ENCODE assay signal across 17 cellular contexts in the genomic region with DNA sequence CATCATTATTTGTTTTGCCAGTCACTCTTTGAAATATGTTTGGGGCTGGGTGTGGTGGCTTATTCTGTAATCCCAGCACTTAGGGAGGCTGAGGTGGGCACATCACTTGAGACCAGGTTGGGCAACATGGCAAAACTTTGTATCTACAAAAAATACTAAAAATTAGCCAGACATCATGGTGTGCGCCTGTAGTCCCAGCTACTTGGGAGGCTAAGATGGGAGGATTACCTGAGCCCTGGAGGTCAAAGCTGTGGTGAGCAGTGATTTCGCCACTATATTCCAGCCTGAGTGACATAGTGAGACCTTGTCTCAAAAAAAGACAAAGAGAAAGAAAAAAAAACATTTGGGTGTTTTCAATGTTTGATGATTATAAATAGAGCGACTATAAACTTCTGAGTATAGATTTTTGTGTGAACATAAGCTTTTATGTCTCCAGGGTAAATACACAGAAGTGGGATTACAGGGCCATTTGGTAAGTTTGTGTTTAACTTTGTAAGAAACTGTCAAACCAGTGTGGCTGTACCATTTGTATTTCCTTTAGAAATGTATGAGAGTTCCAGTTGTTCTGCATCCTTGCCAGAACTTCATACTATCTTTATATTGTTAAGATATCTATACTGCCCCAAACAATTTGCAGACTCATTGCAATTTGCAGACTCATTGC. TPM values are rescaled to one million over a fixed set of nuclear protein-coding genes. Genes with fewer than 3 reads are reported as not detected.
DNase-seq lines count a peak whose midpoint lies in the region; ATAC-seq, FAIRE-seq and TF ChIP-seq lines count a peak whose summit lies in the region.
"Had no signal": no experiment of that assay in that cellular context is flagged by ENCODE, and none has a peak within 500 bp of the region (broad histone marks: within the 10 kb centered on the region; RNA-seq: fewer than 3 reads in every experiment).

No MANE protein-coding gene starts in this region.

- peaks cover 22% of the 10 kb centered on the region for H3K36me3 Mint-ChIP-seq in CD4-positive, CD25-positive, alpha-beta regulatory T cell
- H3K36me3 Mint-ChIP-seq in CD8-positive, alpha-beta T cell, result peaks cover 22% of the 10 kb centered on the region
- H3K36me3 Mint-ChIP-seq in stimulated activated naive B cell treated with anti-CD40 and anti-IgM and Interleukin-4, amounts not matched to agents 10 μg/mL and 1 μg/mL and 100 μg/mL, for 72 hours, result peaks cover 12 to 32% of the 10 kb centered on the region in 2 donors

- peaks cover 20% of the 10 kb centered on the region for H3K4me1 ChIP-seq in CD4-positive, CD25-positive, alpha-beta regulatory T cell (ENCODE audit: control insufficient read depth, insufficient read depth, low read length, poor library complexity, severe bottlenecking)
- H3K4me1 ChIP-seq in CD8-positive, alpha-beta T cell (ENCODE audit: insufficient read depth, low read length), result peaks cover 18% of the 10 kb centered on the region

- peaks cover 4% of the 10 kb centered on the region for H3K36me3 ChIP-seq in CD4-positive, CD25-positive, alpha-beta regulatory T cell (ENCODE audit: control insufficient read depth, insufficient read depth, low read length)
- H3K36me3 ChIP-seq in CD8-positive, alpha-beta T cell (ENCODE audit: insufficient read depth, low read length), result peaks cover 4% of the 10 kb centered on the region

- H3K9me3 ChIP-seq in CD4-positive, CD25-positive, alpha-beta regulatory T cell (ENCODE audit: control insufficient read depth in 2 of 2, low read length in 2 of 2), result no peaks in the 10 kb centered on the region
- no peaks in the 10 kb centered on the region for H3K9me3 ChIP-seq in CD8-positive, alpha-beta T cell (ENCODE audit: low read length)
- H3K9me3 ChIP-seq: A549 had no signal

- no peaks in the 10 kb centered on the region for H3K27me3 Mint-ChIP-seq in CD4-positive, CD25-positive, alpha-beta regulatory T cell
- no peaks in the 10 kb centered on the region for H3K27me3 Mint-ChIP-seq in CD8-positive, alpha-beta T cell (ENCODE audit: low read depth)
- H3K27me3 Mint-ChIP-seq in stimulated activated naive B cell treated with anti-CD40 and anti-IgM and Interleukin-4, amounts not matched to agents 10 μg/mL and 1 μg/mL and 100 μg/mL, for 72 hours, result no peaks in the 10 kb centered on the region
- H3K27me3 Mint-ChIP-seq: CD4-positive, alpha-beta memory T cell; IgD-negative memory B cell had no signal

- no peaks in the 10 kb centered on the region for H3K9me3 Mint-ChIP-seq in CD4-positive, CD25-positive, alpha-beta regulatory T cell
- H3K9me3 Mint-ChIP-seq in CD8-positive, alpha-beta T cell, result no peaks in the 10 kb centered on the region
- H3K9me3 Mint-ChIP-seq in stimulated activated naive B cell treated with anti-CD40 and anti-IgM and Interleukin-4, amounts not matched to agents 10 μg/mL and 1 μg/mL and 100 μg/mL, for 72 hours, result no peaks in the 10 kb centered on the region
- H3K9me3 Mint-ChIP-seq: CD4-positive, alpha-beta memory T cell; H9; IgD-negative memory B cell had no signal

- H3K4me1 Mint-ChIP-seq in CD4-positive, CD25-positive, alpha-beta regulatory T cell, result peaks cover 54 to 80% (median 56%) of the 10 kb centered on the region in 4 donors
- H3K4me1 Mint-ChIP-seq in CD8-positive, alpha-beta T cell (ENCODE audit: low read depth), result peaks cover 74% of the 10 kb centered on the region
- peaks cover 27 to 59% of the 10 kb centered on the region in 2 donors for H3K4me1 Mint-ChIP-seq in stimulated activated naive B cell treated with anti-CD40 and anti-IgM and Interleukin-4, amounts not matched to agents 10 μg/mL and 1 μg/mL and 100 μg/mL, for 72 hours

- no peak overlapping the region for H3K27ac ChIP-seq in CD4-positive, CD25-positive, alpha-beta regulatory T cell (ENCODE audit: insufficient read depth, low read length, poor library complexity, severe bottlenecking)
- H3K27ac ChIP-seq in CD8-positive, alpha-beta T cell (ENCODE audit: low read depth, low read length), result no peak overlapping the region
- H3K27ac ChIP-seq: A549, C4-2B had no signal

- no peak for DNase-seq in CD4-positive, CD25-positive, alpha-beta regulatory T cell
- DNase-seq in CD8-positive, alpha-beta T cell, result no peak
- DNase-seq in left colon, result no peak
- no peak for DNase-seq in stimulated activated naive B cell treated with anti-CD40 and anti-IgM and Interleukin-4, amounts not matched to agents 10 μg/mL and 1 μg/mL and 100 μg/mL, for 72 hours
- DNase-seq in GM19239 (ENCODE audit: insufficient read length, low spot score), result no peak
- no peak for DNase-seq in foreskin melanocyte
- DNase-seq: AML-193; Calu3; CD4-positive, alpha-beta memory T cell; DMS79 treated with DMSO at 0.1 percent for 48 hours; GF-D8; H9 had no signal

- no peak for TF ChIP-seq CTCF in CD8-positive, alpha-beta T cell (IDR thresholded peaks at IDR 0.05)

- peak overlapping the region in 2 of 3 donors; percentile 31 to 65 for H3K27ac Mint-ChIP-seq in CD4-positive, CD25-positive, alpha-beta regulatory T cell
- H3K27ac Mint-ChIP-seq in CD8-positive, alpha-beta T cell, result peak overlapping the region; percentile 69
- peak overlapping the region; percentile 17 for H3K27ac Mint-ChIP-seq in stimulated activated naive B cell treated with anti-CD40 and anti-IgM and Interleukin-4, amounts not matched to agents 10 μg/mL and 1 μg/mL and 100 μg/mL, for 72 hours
- H3K27ac Mint-ChIP-seq: H9 had no signal

- POLR2A ChIA-PET in CD8-positive, alpha-beta T cell (lab: Charles Lee), result interaction anchor here (0.7 kb wide), 1 partner anchor 8 kb away, joined by 3 read pairs; no protein-coding TSS in a partner anchor

- no peaks in the 10 kb centered on the region for H3K27me3 ChIP-seq in CD4-positive, CD25-positive, alpha-beta regulatory T cell (ENCODE audit: control insufficient read depth, insufficient read depth, low read length)
- no peaks in the 10 kb centered on the region for H3K27me3 ChIP-seq in CD8-positive, alpha-beta T cell (ENCODE audit: insufficient read depth, low read length)

- ATAC-seq in CD4-positive, CD25-positive, alpha-beta regulatory T cell (ENCODE audit: low read depth in 2 of 2), result no peak
- no peak for ATAC-seq in CD8-positive, alpha-beta T cell
- peak; percentile 82 for ATAC-seq in left colon
- no peak for ATAC-seq in stimulated activated naive B cell treated with anti-CD40 and anti-IgM and Interleukin-4, amounts not matched to agents 10 μg/mL and 1 μg/mL and 100 μg/mL, for 72 hours (replicated peaks)
- ATAC-seq: A549 had no signal

- no peak overlapping the region for H3K4me3 ChIP-seq in CD4-positive, CD25-positive, alpha-beta regulatory T cell (ENCODE audit: low read depth, low read length)
- no peak overlapping the region for H3K4me3 ChIP-seq in CD8-positive, alpha-beta T cell (ENCODE audit: low read depth, low read length)
- H3K4me3 ChIP-seq: A549 had no signal

- no peak overlapping the region for H3K4me3 Mint-ChIP-seq in CD4-positive, CD25-positive, alpha-beta regulatory T cell
- no peak overlapping the region for H3K4me3 Mint-ChIP-seq in CD8-positive, alpha-beta T cell
- H3K4me3 Mint-ChIP-seq in stimulated activated naive B cell treated with anti-CD40 and anti-IgM and Interleukin-4, amounts not matched to agents 10 μg/mL and 1 μg/mL and 100 μg/mL, for 72 hours, result no peak overlapping the region
- H3K4me3 Mint-ChIP-seq: H9, IgD-negative memory B cell had no signal

- FAIRE-seq in GM19239 (lab: Jason Lieb, UNC), result no peak
- FAIRE-seq: A549, H1, HTR-8/SVneo had no signal

- intact Hi-C loops in CD8-positive, alpha-beta T cell (cut with DNase I, micrococcal nuclease), result no loop called here
- intact Hi-C loops in left colon (cut with DNase I, micrococcal nuclease), result no loop called here

- CTCF ChIA-PET in CD8-positive, alpha-beta T cell (lab: Charles Lee), result no interaction called here

RNA-seq across cellular contexts. Expression of gene BIRC6, which starts 15.8 kb away (rescaled TPM):
- 176 TPM for total RNA-seq in CD4-positive, CD25-positive, alpha-beta regulatory T cell
- polyA plus RNA-seq in CD4-positive, CD25-positive, alpha-beta regulatory T cell, result 10 to 100 TPM; 18.9 to 29.1 (median 23.5) TPM
- 100 to 1,000 TPM; 107 to 109 TPM for total RNA-seq in CD8-positive, alpha-beta T cell
- total RNA-seq in left colon, result 100 to 1,000 TPM; 102 to 126 TPM

Comparison
In these comparisons a context has a peak if more than half of its experiments do, and no peak if none do; other contexts are left out.
1. H3K27ac Mint-ChIP-seq: peak in every context shown above with its lines; median percentile 69 in CD8-positive, alpha-beta T cell; 48 in CD4-positive, CD25-positive, alpha-beta regulatory T cell; 17 in stimulated activated naive B cell treated with anti-CD40 and anti-IgM and Interleukin-4, amounts not matched to agents 10 μg/mL and 1 μg/mL and 100 μg/mL, for 72 hours.